Comparison of ENCODE assay signal across 1 cellular context in genomic region chr1:8323706-8324105, GRCh38.
TF ChIP-seq lines count a peak whose summit lies in the region.

No MANE protein-coding gene starts in this region.

TF ChIP-seq in WTC11, 78 proteins besides CTCF, POLR2A, EP300 and RAD21 (continued from another document):
- no peak for TF ChIP-seq ZSCAN18 (CRISPR knock-in tag; IDR thresholded peaks at IDR 0.05)
